Comparison of ENCODE assay signal across 15 cellular contexts in genomic region chr12:25502071-25502555, GRCh38. TPM values are rescaled to one million over a fixed set of nuclear protein-coding genes. Genes with fewer than 3 reads are reported as not detected.
DNase-seq lines count a peak whose midpoint lies in the region; ATAC-seq and TF ChIP-seq lines count a peak whose summit lies in the region.
"Had no signal": no experiment of that assay in that cellular context is flagged by ENCODE, and none has a peak within 500 bp of the region (broad histone marks: within the 10 kb centered on the region; RNA-seq: fewer than 3 reads in every experiment).

No MANE protein-coding gene starts in this region.

- peak; percentile 38 for DNase-seq in M059J (ENCODE audit: low read depth)
- DNase-seq in SJCRH30 = no peak
- peak; percentile 63 for DNase-seq in fibroblast of peridontal ligament (ENCODE audit: extremely low read depth)
- DNase-seq in stimulated activated CD4-positive, alpha-beta T cell treated with anti-CD3 and anti-CD28 coated beads, Interleukin-12 subunit alpha, Interleukin-12 subunit beta, amount 100 ng/mL, for 4 hours = no peak
- no peak for DNase-seq in retina
- no peak for DNase-seq in mucosa of descending colon
- DNase-seq: C1 segment of cervical spinal cord; Calu3; CD4-positive, alpha-beta T cell; DMS 273 treated with DMSO at 0.1 percent for 48 hours; H7 had no signal

- no peaks in the 10 kb centered on the region for H3K36me3 ChIP-seq in SJCRH30
- H3K36me3 ChIP-seq in mucosa of descending colon (ENCODE audit: low read depth) = no peaks in the 10 kb centered on the region

- H3K4me1 ChIP-seq in SJCRH30 (peaks cover 26% of the 10 kb centered on the region), mucosa of descending colon (ENCODE audit: low read depth) (no peaks in the 10 kb centered on the region)

- no peak for TF ChIP-seq CTCF in mucosa of descending colon (IDR thresholded peaks at IDR 0.05)

- peak overlapping the region; percentile 39; the same call in 1 of the 2 replicates for H3K27ac ChIP-seq in SJCRH30

- ATAC-seq in HG02981 (IDR thresholded peaks at IDR 0.05; ENCODE audit: unreplicated experiment) = no peak
- ATAC-seq in mucosa of descending colon = no peak
- ATAC-seq: GM23338 had no signal

- no peaks in the 10 kb centered on the region for H3K27me3 ChIP-seq in SJCRH30

- intact Hi-C loops in mucosa of descending colon (cut with DNase I, micrococcal nuclease) = no loop called here

- H3K9me3 ChIP-seq in SJCRH30 (replicated peaks) (peaks cover 4% of the 10 kb centered on the region; the same call in 1 of the 2 replicates), mucosa of descending colon (no peaks in the 10 kb centered on the region)

- H3K4me3 ChIP-seq in SJCRH30 (no peak overlapping the region), mucosa of descending colon (no peak overlapping the region)
- H3K4me3 ChIP-seq: GM23338 had no signal

RNA-seq across cellular contexts. Expression of gene LMNTD1, which starts 51.0 kb away (rescaled TPM):
- 0.32 and 2.2 TPM in 2 replicates for total RNA-seq in M059J (2014; rRNA removed; shearing (Covaris generic))
- not detected in 2 replicates for total RNA-seq in SJCRH30 (2014; rRNA removed; shearing (Covaris generic))
- under 1 TPM in 1 of 3 donors, not detected in 2; 0.76 TPM for total RNA-seq in mucosa of descending colon
- total RNA-seq: B cell; Calu3; CD4-positive, alpha-beta T cell; GM23338; HT-29 had no signal

Comparison
In these comparisons a context has a peak if more than half of its experiments do, and no peak if none do; other contexts are left out.
1. DNase-seq: peak in M059J (single experiment) and fibroblast of peridontal ligament (single experiment); none in SJCRH30 (0 of 2), stimulated activated CD4-positive, alpha-beta T cell treated with anti-CD3 and anti-CD28 coated beads, Interleukin-12 subunit alpha, Interleukin-12 subunit beta, amount 100 ng/mL, for 4 hours (single experiment), retina (single experiment) and mucosa of descending colon (0 of 3).